Comparison of ENCODE assay signal across 1 cellular context in the genomic region with DNA sequence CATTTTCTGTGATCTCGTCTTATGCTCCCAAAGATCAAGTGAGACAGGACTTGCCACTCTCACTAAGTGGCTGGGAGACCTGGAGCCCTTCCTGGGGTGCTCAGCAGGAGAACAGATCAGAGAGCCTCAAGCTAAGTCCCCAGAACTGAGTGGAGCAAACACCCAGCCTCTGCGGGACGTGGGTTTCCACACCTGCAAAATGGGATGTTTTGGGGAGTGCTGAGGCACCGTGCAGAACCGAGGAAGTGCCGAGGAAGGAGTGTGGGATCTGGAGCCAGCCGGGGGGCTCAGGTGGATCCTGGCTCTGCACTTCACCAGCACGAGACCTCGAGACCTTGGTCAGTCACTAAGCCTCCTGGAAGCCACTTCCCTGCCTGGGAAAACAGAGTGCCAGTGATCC.
TF ChIP-seq lines count a peak whose summit lies in the region.

No MANE protein-coding gene starts in this region.

TF ChIP-seq in H1, 55 proteins besides CTCF, POLR2A, EP300 and RAD21 (continued from another document):
- TF ChIP-seq, protein P1, sequence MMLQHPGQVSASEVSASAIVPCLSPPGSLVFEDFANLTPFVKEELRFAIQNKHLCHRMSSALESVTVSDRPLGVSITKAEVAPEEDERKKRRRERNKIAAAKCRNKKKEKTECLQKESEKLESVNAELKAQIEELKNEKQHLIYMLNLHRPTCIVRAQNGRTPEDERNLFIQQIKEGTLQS (IDR thresholded peaks at IDR 0.05; ENCODE audit: insufficient read depth, low read depth, low read length), result no peak
- TF ChIP-seq TAF7 (optimal IDR thresholded peaks at IDR 0.05; ENCODE audit: borderline replicate concordance, low read depth, low read length), result no peak
TF ChIP-seq in H1: peak in this region for 0.
